16 cellular contexts compared by ENCODE assay signal in genomic region chr18:75218064-75218463, GRCh38. TPM values are rescaled to one million over a fixed set of nuclear protein-coding genes. Genes with fewer than 3 reads are reported as not detected.
DNase-seq lines count a peak whose midpoint lies in the region; ATAC-seq and TF ChIP-seq lines count a peak whose summit lies in the region.
"Had no signal": no experiment of that assay in that cellular context is flagged by ENCODE, and none has a peak within 500 bp of the region (broad histone marks: within the 10 kb centered on the region; RNA-seq: fewer than 3 reads in every experiment).

No MANE protein-coding gene starts in this region.

- no peaks in the 10 kb centered on the region for H3K9me3 Mint-ChIP-seq in endodermal cell
- H3K9me3 Mint-ChIP-seq: stimulated activated naive CD8-positive, alpha-beta T cell treated with anti-CD3 and anti-CD28 coated beads, Interleukin-15, amount 100 ng/mL, for 72 hours had no signal

- H3K36me3 ChIP-seq in heart right ventricle, result peaks cover 0 to 5% (median 0%) of the 10 kb centered on the region in 9 donors
- no peaks in the 10 kb centered on the region for H3K36me3 ChIP-seq in muscle layer of colon (ENCODE audit: insufficient read depth, low read length)
- no peaks in the 10 kb centered on the region for H3K36me3 ChIP-seq in transverse colon
- no peaks in the 10 kb centered on the region for H3K36me3 ChIP-seq in ovary
- no peaks in the 10 kb centered on the region for H3K36me3 ChIP-seq in endodermal cell (ENCODE audit: control insufficient read depth, insufficient read depth, low read length)
- H3K36me3 ChIP-seq: left lung had no signal

- no peak overlapping the region for H3K4me3 Mint-ChIP-seq in endodermal cell

- H3K9ac ChIP-seq in muscle layer of colon (ENCODE audit: low read length) (no peak overlapping the region), endodermal cell (ENCODE audit: extremely low read depth, low read length, poor library complexity, severe bottlenecking) (no peak overlapping the region)

- 65 to 75% methylated on average over 3 of the region's 3 CpGs for WGBS in heart right ventricle, 2 donors
- WGBS in transverse colon (ENCODE audit: low coverage in 1 of 2), 2 donors, result 49 to 58% methylated on average over 2 to 3 of the region's 3 CpGs
- WGBS in ovary, 3 donors, result 76 to 85% (median 84%) methylated on average over 3 of the region's 3 CpGs
- WGBS in endodermal cell (ENCODE audit: insufficient coverage in 1 of 2, insufficient read length in 1 of 2), 2 experiments, result 86 to 91% methylated on average over 1 to 3 of the region's 3 CpGs

- in situ Hi-C loops in transverse colon (cut with MboI; ENCODE audit: low pct_ligation_motif_present in 1 of 4, low pct_unique_long_range_greater_than_20kb in 1 of 4, low sequenced_read_pairs in 3 of 4), result loop anchor here in 1 of 4 donors (25.0 kb wide), 1 partner anchor 731 kb away; the partner anchor contains the start of gene CNDP2

- peaks cover 11% of the 10 kb centered on the region for H3K27me3 Mint-ChIP-seq in endodermal cell (ENCODE audit: insufficient read depth)
- H3K27me3 Mint-ChIP-seq: stimulated activated naive CD8-positive, alpha-beta T cell treated with anti-CD3 and anti-CD28 coated beads, Interleukin-15, amount 100 ng/mL, for 72 hours had no signal

- H3K27me3 ChIP-seq in heart right ventricle (no peaks in the 10 kb centered on the region), muscle layer of colon (ENCODE audit: control insufficient read depth in 1 of 2, insufficient read depth in 2 of 2, low read length in 2 of 2) (no peaks in the 10 kb centered on the region), transverse colon (no peaks in the 10 kb centered on the region), ovary (no peaks in the 10 kb centered on the region), endodermal cell (ENCODE audit: control insufficient read depth, insufficient read depth, low read length, poor library complexity, severe bottlenecking) (peaks cover 11% of the 10 kb centered on the region)
- H3K27me3 ChIP-seq: left lung had no signal

- H3K4me1 ChIP-seq in heart right ventricle (peaks cover 6 to 100% (median 90%) of the 10 kb centered on the region in 9 donors), muscle layer of colon (ENCODE audit: insufficient read depth, low read length) (peaks cover 67% of the 10 kb centered on the region), transverse colon (peaks cover 22 to 85% (median 67%) of the 10 kb centered on the region in 4 donors), ovary (ENCODE audit: insufficient read depth) (peaks cover 22% of the 10 kb centered on the region), endodermal cell (ENCODE audit: control insufficient read depth, insufficient read depth, low read length) (no peaks in the 10 kb centered on the region)

- ATAC-seq in heart right ventricle, result no peak
- ATAC-seq in Right ventricle myocardium inferior, result no peak
- ATAC-seq: left lung; stimulated activated naive CD8-positive, alpha-beta T cell treated with anti-CD3 and anti-CD28 coated beads, Interleukin-15, amount 100 ng/mL, for 72 hours had no signal

- no peak overlapping the region for H3K4me3 ChIP-seq in heart right ventricle
- no peak overlapping the region for H3K4me3 ChIP-seq in muscle layer of colon (ENCODE audit: low read depth in 1 of 2, low read length in 2 of 2)
- peak overlapping the region in 1 of 4 donors; percentile 3 for H3K4me3 ChIP-seq in transverse colon
- H3K4me3 ChIP-seq in ovary, result no peak overlapping the region
- no peak overlapping the region for H3K4me3 ChIP-seq in endodermal cell (ENCODE audit: low read length)
- H3K4me3 ChIP-seq: left lung, skin epidermis had no signal

- H3K27ac ChIP-seq in heart right ventricle, result peak overlapping the region in 8 of 10 donors; percentile 8 to 95 (median 37)
- peak overlapping the region; percentile 0 for H3K27ac ChIP-seq in muscle layer of colon (ENCODE audit: low read depth, low read length)
- peak overlapping the region; percentile 88 to 95 (median 90) for H3K27ac ChIP-seq in transverse colon
- H3K27ac ChIP-seq in ovary, result peak overlapping the region in 1 of 2 donors; percentile 40
- no peak overlapping the region for H3K27ac ChIP-seq in endodermal cell (ENCODE audit: low read depth, low read length)
- H3K27ac ChIP-seq: left lung had no signal

- DNase-seq in heart right ventricle (no peak), Right ventricle myocardium inferior (ENCODE audit: missing footprints) (no peak), NCI-H82 treated with DMSO at 0.1 percent for 48 hours (lab: John Stamatoyannopoulos, UW; ENCODE audit: unreplicated experiment) (peak; percentile 74), transverse colon (no peak), ovary (no peak), head of caudate nucleus (no peak), endodermal cell (no peak)
- DNase-seq: ACHN; activated CD4-positive, CD25-positive, alpha-beta regulatory T cell; erythroblast; hippocampal formation; left lung; NCI-H1930; stimulated activated naive CD8-positive, alpha-beta T cell treated with anti-CD3 and anti-CD28 coated beads, Interleukin-15, amount 100 ng/mL, for 72 hours had no signal

- intact Hi-C loops in heart right ventricle (cut with DNase I) (no loop called here), Right ventricle myocardium inferior (cut with DNase I) (loop anchor here (10.0 kb wide), 1 partner anchor 323 kb away; no protein-coding TSS in a partner anchor), transverse colon (cut with DNase I; ENCODE audit: low total_unique reads) (loop anchor here (10.0 kb wide), 1 partner anchor 257 kb away; no protein-coding TSS in a partner anchor), ovary (cut with DNase I) (no loop called here), head of caudate nucleus (cut with DNase I) (no loop called here)

- no peak for TF ChIP-seq CTCF in heart right ventricle (IDR thresholded peaks at IDR 0.05)
- no peak for TF ChIP-seq CTCF in transverse colon (IDR thresholded peaks at IDR 0.05)
- TF ChIP-seq CTCF in ovary (IDR thresholded peaks at IDR 0.05), result no peak
- TF ChIP-seq CTCF in endodermal cell (conservative IDR thresholded peaks at IDR 0.05), result no peak

- H3K36me3 Mint-ChIP-seq in endodermal cell (ENCODE audit: low read depth), result no peaks in the 10 kb centered on the region

- TF ChIP-seq EP300 in transverse colon (IDR thresholded peaks at IDR 0.05; ENCODE audit: low read depth), result no peak
- no peak for TF ChIP-seq EP300 in ovary (IDR thresholded peaks at IDR 0.05)

- peaks cover 12% of the 10 kb centered on the region for H3K4me1 Mint-ChIP-seq in endodermal cell

- H3K9me3 ChIP-seq in heart right ventricle (no peaks in the 10 kb centered on the region), muscle layer of colon (ENCODE audit: low read length) (no peaks in the 10 kb centered on the region), transverse colon (no peaks in the 10 kb centered on the region), ovary (no peaks in the 10 kb centered on the region), endodermal cell (ENCODE audit: control insufficient read depth, low read length) (no peaks in the 10 kb centered on the region)
- H3K9me3 ChIP-seq: left lung had no signal

- no peak overlapping the region for H3K27ac Mint-ChIP-seq in endodermal cell
- H3K27ac Mint-ChIP-seq: stimulated activated naive CD8-positive, alpha-beta T cell treated with anti-CD3 and anti-CD28 coated beads, Interleukin-15, amount 100 ng/mL, for 72 hours had no signal

- TF ChIP-seq POLR2A in transverse colon (IDR thresholded peaks at IDR 0.05), result no peak
- TF ChIP-seq POLR2A in ovary (IDR thresholded peaks at IDR 0.05), result no peak

RNA-seq across cellular contexts. Expression of gene TSHZ1, which starts 7.5 kb away (rescaled TPM):
- 10 to 100 TPM; 13.2 to 22.9 (median 18.3) TPM for total RNA-seq in heart right ventricle
- polyA plus RNA-seq in heart right ventricle, result 10 to 100 TPM in 1 of 2 donors, 1 to 10 TPM in 1; 4.8 to 10.7 TPM
- 23.1 TPM for total RNA-seq in Right ventricle myocardium inferior
- total RNA-seq in transverse colon, result 10 to 100 TPM; 16.3 to 34.8 (median 29.8) TPM
- total RNA-seq in ovary, result 100 to 1,000 TPM in 1 of 7 donors, 10 to 100 TPM in 6; 28.5 to 109 (median 69.0) TPM
- 10 to 100 TPM; 27.9 to 51.8 TPM for polyA plus RNA-seq in ovary
- 1 to 10 TPM; 1.1 to 1.7 TPM for total RNA-seq in endodermal cell
- 15.0 TPM for polyA plus RNA-seq in endodermal cell (2013, experiment 1 of 2)
- polyA plus RNA-seq in endodermal cell (2013, experiment 2 of 2), result 14.4 TPM

RNA-seq across cellular contexts. Expression of gene PTGR3, which starts 9.1 kb away (rescaled TPM):
- total RNA-seq in heart right ventricle, result 10 to 100 TPM; 48.5 to 71.3 (median 58.8) TPM
- 10 to 100 TPM; 10.0 to 19.2 TPM for polyA plus RNA-seq in heart right ventricle
- total RNA-seq in Right ventricle myocardium inferior, result 71.5 TPM
- total RNA-seq in transverse colon, result 10 to 100 TPM; 10.1 to 45.9 (median 23.4) TPM
- 10 to 100 TPM; 15.4 to 55.7 (median 32.6) TPM for total RNA-seq in ovary
- 10 to 100 TPM; 19.8 to 28.4 TPM for polyA plus RNA-seq in ovary
- total RNA-seq in endodermal cell, result 10 to 100 TPM; 12.2 to 13.3 TPM
- 18.3 TPM for polyA plus RNA-seq in endodermal cell (2013, experiment 1 of 2)
- 14.7 TPM for polyA plus RNA-seq in endodermal cell (2013, experiment 2 of 2)

Comparison
In these comparisons a context has a peak if more than half of its experiments do, and no peak if none do; other contexts are left out.
1. intact Hi-C loops: an anchor here in Right ventricle myocardium inferior (10.0 kb wide) and transverse colon (10.0 kb wide); none called in heart right ventricle, ovary and head of caudate nucleus.